8 cellular contexts compared by ENCODE assay signal in genomic region chr11:73661035-73661628, GRCh38. TPM values are rescaled to one million over a fixed set of nuclear protein-coding genes. Genes with fewer than 3 reads are reported as not detected.
DNase-seq lines count a peak whose midpoint lies in the region; ATAC-seq and TF ChIP-seq lines count a peak whose summit lies in the region.

No MANE protein-coding gene starts in this region.

- peak; percentile 98 for DNase-seq in ELF-1 (ENCODE audit: low read depth, low spot score)
- peak; percentile 43 for DNase-seq in NCI-H2171 (lab: John Stamatoyannopoulos, UW)
- peak; percentile 65 to 83 (median 73) for DNase-seq in activated CD4-positive, CD25-positive, alpha-beta regulatory T cell (lab: John Stamatoyannopoulos, UW)
- DNase-seq in cardiac fibroblast (ENCODE audit: low read depth in 2 of 2): peak; percentile 83 to 87
- peak; percentile 94 for DNase-seq in inferior parietal cortex (ENCODE audit: extremely low spot score)
- peak; percentile 97 for DNase-seq in spleen

- H3K4me3 ChIP-seq in cardiac fibroblast (replicated peaks in 1 of 2; ENCODE audit: low read depth in 2 of 2, low read length in 2 of 2) (peak overlapping the region; percentile 40 to 48), spleen (peak overlapping the region in 6 of 8 donors; percentile 16 to 59 (median 22))

- H3K27ac ChIP-seq in spleen: peak overlapping the region in 2 of 8 donors; percentile 25 to 28

- ATAC-seq in HG02623 (IDR thresholded peaks at IDR 0.05; ENCODE audit: unreplicated experiment): peak; percentile 63
- no peak for ATAC-seq in HG03045 (IDR thresholded peaks at IDR 0.05; ENCODE audit: unreplicated experiment)

- peaks cover 0 to 14% (median 0%) of the 10 kb centered on the region in 7 donors for H3K27me3 ChIP-seq in spleen (replicated peaks in 1 of 7)

- no peaks in the 10 kb centered on the region for H3K9me3 ChIP-seq in spleen

- H3K4me1 ChIP-seq in spleen: peaks cover 0 to 42% (median 27%) of the 10 kb centered on the region in 6 donors

- WGBS in spleen, 5 donors: 5 to 29% (median 8%) methylated on average over 3 to 40 of the region's 40 CpGs

- no peak for TF ChIP-seq POLR2A in spleen (IDR thresholded peaks at IDR 0.05)

- TF ChIP-seq CTCF in cardiac fibroblast (IDR thresholded peaks at IDR 0.05; ENCODE audit: low read depth, low read length) (peak; percentile 96), spleen (IDR thresholded peaks at IDR 0.05 in 8 of 11, conservative IDR thresholded peaks at IDR 0.05 in 3 of 11) (peak; percentile 96 to 100 (median 98))

- no peaks in the 10 kb centered on the region for H3K36me3 ChIP-seq in spleen

- intact Hi-C loops in spleen (cut with DNase I; ENCODE audit: low total_unique reads): loop anchor here (10.0 kb wide), 1 partner anchor 306 kb away; no protein-coding TSS in a partner anchor

RNA-seq across cellular contexts. Expression of gene PLEKHB1, which starts 14.8 kb away (rescaled TPM):
- 10 to 100 TPM in 3 of 7 donors, 1 to 10 TPM in 4; 2.0 to 12.3 (median 8.1) TPM for total RNA-seq in spleen
- polyA plus RNA-seq in spleen: 1 to 10 TPM; 3.6 to 8.3 (median 3.7) TPM

Comparison
In these comparisons a context has a peak if more than half of its experiments do, and no peak if none do; other contexts are left out.
1. DNase-seq: peak in every context shown above with its lines; median percentile 98 in ELF-1; 97 in spleen; 94 in inferior parietal cortex; 85 in cardiac fibroblast; 73 in activated CD4-positive, CD25-positive, alpha-beta regulatory T cell; 43 in NCI-H2171.